In genomic region chr9:120768870-120769269, GRCh38 we compare ENCODE assay signal across 33 cellular contexts. TPM values are rescaled to one million over a fixed set of nuclear protein-coding genes. Genes with fewer than 3 reads are reported as not detected.
DNase-seq lines count a peak whose midpoint lies in the region; ATAC-seq, FAIRE-seq and TF ChIP-seq lines count a peak whose summit lies in the region.
"Had no signal": no experiment of that assay in that cellular context is flagged by ENCODE, and none has a peak within 500 bp of the region (broad histone marks: within the 10 kb centered on the region; RNA-seq: fewer than 3 reads in every experiment).

No MANE protein-coding gene starts in this region.

- H3K4me3 Mint-ChIP-seq in activated naive CD4-positive, alpha-beta T cell treated with anti-CD3 and anti-CD28 coated beads, Interleukin-2, amount 10 ng/mL, durations not matched to agents 7 days and 5 days = no peak overlapping the region
- H3K4me3 Mint-ChIP-seq: nephron progenitor cell; T-helper 1 cell treated with Interleukin-12 subunit alpha and Interleukin-12 subunit beta and Interleukin-4 antibody, amounts not matched to agents 30 μg/mL and 1 μg/mL, for 36 hours had no signal

- TF ChIP-seq CTCF in PC-9 (conservative IDR thresholded peaks at IDR 0.05) = no peak
- no peak for TF ChIP-seq CTCF in GM12878 (IDR thresholded peaks at IDR 0.05 in 2 of 3, conservative IDR thresholded peaks at IDR 0.05 in 1 of 3; ENCODE audit: control insufficient read depth in 2 of 3, extremely low read depth in 1 of 3, insufficient read depth in 1 of 3, low read depth in 3 of 3, low read length in 3 of 3)

- no TSS peak for BruUV-seq in PC-9 (replicated peaks; lab: Mats Ljungman, UMichigan)
- BruUV-seq in GM12878 (replicated peaks; lab: Mats Ljungman, UMichigan) = no TSS peak

- peaks cover 24% of the 10 kb centered on the region for H3K36me3 ChIP-seq in PC-9 (ENCODE audit: low read depth)
- H3K36me3 ChIP-seq in GM12878 (ENCODE audit: control insufficient read depth in 2 of 2, insufficient read depth in 2 of 2, low read length in 1 of 2) = peaks cover 6 to 50% of the 10 kb centered on the region in 2 experiments
- peaks cover 10 to 19% of the 10 kb centered on the region in 2 donors for H3K36me3 ChIP-seq in small intestine (ENCODE audit: control insufficient read depth in 2 of 2, insufficient read depth in 2 of 2, low read length in 2 of 2)

- no peaks in the 10 kb centered on the region for H3K79me2 ChIP-seq in PC-9 (ENCODE audit: low read depth)
- H3K79me2 ChIP-seq in GM12878 (ENCODE audit: control insufficient read depth, insufficient read depth, low read length) = no peaks in the 10 kb centered on the region

- no peak overlapping the region for H2AFZ ChIP-seq in PC-9
- no peak overlapping the region for H2AFZ ChIP-seq in GM12878 (ENCODE audit: control insufficient read depth, low read depth, low read length)

- H3K36me3 Mint-ChIP-seq in activated naive CD4-positive, alpha-beta T cell treated with anti-CD3 and anti-CD28 coated beads, Interleukin-2, amount 10 ng/mL, durations not matched to agents 7 days and 5 days = peaks cover 59% of the 10 kb centered on the region

- H3K9me3 Mint-ChIP-seq in activated naive CD4-positive, alpha-beta T cell treated with anti-CD3 and anti-CD28 coated beads, Interleukin-2, amount 10 ng/mL, durations not matched to agents 7 days and 5 days = no peaks in the 10 kb centered on the region
- H3K9me3 Mint-ChIP-seq: nephron progenitor cell; T-helper 1 cell treated with Interleukin-12 subunit alpha and Interleukin-12 subunit beta and Interleukin-4 antibody, amounts not matched to agents 30 μg/mL and 1 μg/mL, for 36 hours had no signal

- POLR2A ChIA-PET in PC-9 (lab: Charles Lee; ENCODE audit: unreplicated experiment) (no interaction called here), GM12878 (lab: Charles Lee) (no interaction called here)

- 96% methylated on average over 1 of the region's 1 CpG for WGBS in GM12878 (ENCODE audit: insufficient coverage, insufficient replicate concordance, low lambda C conversion rate, missing lambda C conversion rate)
- 72 to 82% (median 81%) methylated on average over 1 of the region's 1 CpG for WGBS in small intestine, 3 donors

- SMC1A ChIA-PET in GM12878 (lab: Charles Lee; ENCODE audit: uncharacterized antibody, unreplicated experiment) = interaction anchor here (2.2 kb wide), 1 partner anchor 12 kb away, joined by 5 read pairs; no protein-coding TSS in a partner anchor

- H3K9me3 ChIP-seq in PC-9 (ENCODE audit: insufficient read depth, low read depth) = no peaks in the 10 kb centered on the region
- H3K9me3 ChIP-seq in GM12878 (replicated peaks; ENCODE audit: control insufficient read depth, insufficient read depth, low read length) = no peaks in the 10 kb centered on the region
- no peaks in the 10 kb centered on the region for H3K9me3 ChIP-seq in small intestine (ENCODE audit: control insufficient read depth, low read depth)
- H3K9me3 ChIP-seq: colonic mucosa, HAP-1, lower lobe of right lung, mucosa of descending colon, transverse colon had no signal

- ATAC-seq in GM12878 (no peak), HG02938 (IDR thresholded peaks at IDR 0.05; ENCODE audit: unreplicated experiment) (no peak)
- ATAC-seq: mucosa of descending colon, pancreas had no signal

- H3K4me1 ChIP-seq in PC-9 (replicated peaks; ENCODE audit: insufficient read depth) (peaks cover 35% of the 10 kb centered on the region), GM12878 (ENCODE audit: control insufficient read depth, insufficient read depth, low read length) (no peaks in the 10 kb centered on the region), small intestine (ENCODE audit: control insufficient read depth in 2 of 2, insufficient read depth in 1 of 2, low read depth in 1 of 2, low read length in 1 of 2) (peaks cover 3% of the 10 kb centered on the region in 2 donors)
- H3K4me1 ChIP-seq: colonic mucosa, HAP-1, lower lobe of right lung, pancreas, transverse colon had no signal

- FAIRE-seq in GM12878 (lab: Jason Lieb, UNC) (peak; percentile 38), small intestine (lab: Jason Lieb, UNC) (no peak)
- FAIRE-seq: GM18507, pancreas had no signal

- H3K4me3 ChIP-seq in PC-9 (no peak overlapping the region), GM12878 (no peak overlapping the region), small intestine (ENCODE audit: low read depth in 1 of 2, low read length in 2 of 2) (no peak overlapping the region)
- H3K4me3 ChIP-seq: colonic mucosa, HAP-1, lower lobe of right lung, mucosa of descending colon, pancreas, SK-N-MC, smooth muscle cell, transverse colon had no signal

- no peak overlapping the region for H3K9ac ChIP-seq in GM12878 (ENCODE audit: control insufficient read depth, insufficient read depth, low read length)

- RAD21 ChIA-PET in GM12878 (lab: Charles Lee; ENCODE audit: unreplicated experiment) = no interaction called here

- no peak for TF ChIP-seq RAD21 in GM12878 (IDR thresholded peaks at IDR 0.05; ENCODE audit: insufficient read depth, low read depth, low read length)

- H3F3A ChIP-seq in PC-9 (ENCODE audit: insufficient read depth, low read depth) = peaks cover 32% of the 10 kb centered on the region

- H3K27me3 Mint-ChIP-seq in activated naive CD4-positive, alpha-beta T cell treated with anti-CD3 and anti-CD28 coated beads, Interleukin-2, amount 10 ng/mL, durations not matched to agents 7 days and 5 days = no peaks in the 10 kb centered on the region

- peaks cover 36% of the 10 kb centered on the region for H3K4me1 Mint-ChIP-seq in activated naive CD4-positive, alpha-beta T cell treated with anti-CD3 and anti-CD28 coated beads, Interleukin-2, amount 10 ng/mL, durations not matched to agents 7 days and 5 days
- H3K4me1 Mint-ChIP-seq: nephron progenitor cell had no signal

- H3K27me3 ChIP-seq in PC-9 (ENCODE audit: insufficient read depth, low read depth) = no peaks in the 10 kb centered on the region
- H3K27me3 ChIP-seq in GM12878 (replicated peaks in 1 of 2; ENCODE audit: control insufficient read depth in 2 of 2, insufficient read depth in 2 of 2, low read length in 1 of 2) = no peaks in the 10 kb centered on the region
- no peaks in the 10 kb centered on the region for H3K27me3 ChIP-seq in small intestine (ENCODE audit: control insufficient read depth in 2 of 2, insufficient read depth in 2 of 2, low read length in 2 of 2)
- H3K27me3 ChIP-seq: colonic mucosa, pancreas, transverse colon had no signal

- TF ChIP-seq EP300 in GM12878 (IDR thresholded peaks at IDR 0.05; ENCODE audit: borderline replicate concordance in 1 of 2, control insufficient read depth in 1 of 2, low read depth in 2 of 2, low read length in 2 of 2) = no peak

- intact Hi-C loops in PC-9 (cut with micrococcal nuclease; ENCODE audit: unreplicated experiment) (no loop called here), GM12878 (cut with micrococcal nuclease; ENCODE audit: unreplicated experiment) (no loop called here), cardiac septum (cut with DNase I) (no loop called here)

- no peaks in the 10 kb centered on the region for H3K9me2 ChIP-seq in PC-9 (ENCODE audit: insufficient read depth)

- H3K4me2 ChIP-seq in PC-9 = no peak overlapping the region
- H3K4me2 ChIP-seq in GM12878 (ENCODE audit: control insufficient read depth, insufficient read depth) = no peak overlapping the region
- H3K4me2 ChIP-seq: smooth muscle cell had no signal

- H3K27ac Mint-ChIP-seq in activated naive CD4-positive, alpha-beta T cell treated with anti-CD3 and anti-CD28 coated beads, Interleukin-2, amount 10 ng/mL, durations not matched to agents 7 days and 5 days = peak overlapping the region; percentile 80

- in situ Hi-C loops in GM12878 (cut with MboI) = no loop called here

- H4K20me1 ChIP-seq in PC-9 (ENCODE audit: insufficient read depth) (no peaks in the 10 kb centered on the region; the same call in 1 of the 2 replicates), GM12878 (ENCODE audit: control insufficient read depth, insufficient read depth) (no peaks in the 10 kb centered on the region)

- H3K27ac ChIP-seq in PC-9 (0 out of 2 replicates have a peak overlapping the region, but pooled peaks have one; percentile 31), GM12878 (ENCODE audit: control insufficient read depth, insufficient read depth) (no peak overlapping the region), small intestine (ENCODE audit: low read depth in 1 of 2, low read length in 1 of 2) (no peak overlapping the region)
- H3K27ac ChIP-seq: colonic mucosa, lower lobe of right lung, pancreas, SK-N-MC, transverse colon had no signal

- CTCF ChIA-PET in activated naive CD4-positive, alpha-beta T cell treated with anti-CD3 and anti-CD28 coated beads, Interleukin-2, amount 10 ng/mL, durations not matched to agents 7 days and 5 days (lab: Charles Lee) = interaction anchor here (1.0 to 2.3 kb wide), 3 partner anchors 11 to 128 kb away, joined by 3 to 12 read pairs (median 3); no protein-coding TSS in a partner anchor
- CTCF ChIA-PET in PC-9 (lab: Charles Lee) (no interaction called here), GM12878 (lab: Yijun Ruan, JAX) (interaction anchor here (0.7 to 2.3 kb wide), 2 partner anchors 13 to 509 kb away, joined by 3 to 8 read pairs; no protein-coding TSS in a partner anchor)

- no peak for TF ChIP-seq POLR2A in GM12878 (IDR thresholded peaks at IDR 0.05; ENCODE audit: low read depth, low read length)

- no peak for DNase-seq in activated naive CD4-positive, alpha-beta T cell treated with anti-CD3 and anti-CD28 coated beads, Interleukin-2, amount 10 ng/mL, durations not matched to agents 7 days and 5 days
- no peak for DNase-seq in activated naive CD4-positive, alpha-beta T cell treated with Interleukin-2 at 50 U/mL for 16 hours
- no peak for DNase-seq in PC-9
- no peak for DNase-seq in GM12878 (ENCODE audit: low read depth, low spot score)
- peak; percentile 28 for DNase-seq in small intestine
- DNase-seq in cardiac septum (ENCODE audit: low spot score) = no peak
- DNase-seq: activated CD8-positive, alpha-beta memory T cell treated with anti-CD3 and anti-CD28 coated beads, Interleukin-2, amount 50 U/mL, for 4 hours; activated gamma-delta T cell treated with Interleukin-2 at 50 U/mL for 16 hours; C1 segment of cervical spinal cord; Calu3; colonic mucosa; DMS79 treated with DMSO at 0.1 percent for 48 hours; effector CD8-positive, alpha-beta T cell; head of caudate nucleus; Kasumi-1; kidney glomerular epithelial cell; lower lobe of right lung; mucosa of descending colon; NCI-H146; NCI-H2107; NCI-H446 treated with DMSO at 0.1 percent for 48 hours; nephron progenitor cell; pancreas; retina; RPMI8226; stimulated activated CD4-positive, alpha-beta T cell treated with anti-CD3 and anti-CD28 coated beads, Interleukin-1b, Interleukin-23, amount 100 ng/mL, for 48 hours; transverse colon had no signal

RNA-seq across cellular contexts. Expression of gene FBXW2, which starts 24.3 kb away (rescaled TPM):
- 69.6 and 77.7 TPM in 2 replicates for total RNA-seq in PC-9 (2021)
- total RNA-seq in GM12878 (2013; cell fraction: nucleolus; rRNA removed) = 49.0 and 55.4 TPM in 2 replicates
- 20.8 and 24.0 TPM in 2 replicates for total RNA-seq in GM12878 (2014; rRNA removed)
- 23.8 and 28.0 TPM in 2 replicates for total RNA-seq in GM12878 (2014; rRNA removed; fragmentation: Illumina TruSeq; extraction: Trizol)
- total RNA-seq in GM12878 (2021) = 55.0 and 56.9 TPM in 2 replicates
- polyA plus RNA-seq in GM12878 (2011; ENCODE audit: low read depth) = 8.7 TPM
- 52.4 and 62.0 TPM in 2 replicates for polyA plus RNA-seq in GM12878 (2011; rRNA removed)
- 34.4 and 35.7 TPM in 2 replicates for polyA plus RNA-seq in GM12878 (2011; cell fraction: cytosol; rRNA removed)
- 22.6 and 28.6 TPM in 2 replicates for polyA plus RNA-seq in GM12878 (2011; cell fraction: nucleus; rRNA removed)
- 17.5 and 17.6 TPM in 2 replicates for polyA plus RNA-seq in GM12878 (2012)
- 38.7 and 45.2 TPM in 2 replicates for polyA plus RNA-seq in GM12878 (2014; fragmentation: Illumina TruSeq; extraction: Trizol)
- 1 to 10 TPM; 2.9 to 3.0 TPM for polyA plus RNA-seq in GM12878 (2014; fragmentation: Nextera tagmentation; extraction: Ambion mirVana)
- 41.4 and 43.7 TPM in 2 replicates for polyA plus RNA-seq in GM12878 (2014; rRNA removed)
- polyA plus RNA-seq in GM12878 (2016; fragmentation: Nextera tagmentation; extraction: Ambion mirVana) = 10 to 100 TPM; 39.4 to 42.1 TPM
- polyA minus RNA-seq in GM12878 (2011; rRNA and poly(A)+ RNA removed) = 43.9 and 62.9 TPM in 2 replicates
- 13.4 and 18.0 TPM in 2 replicates for polyA minus RNA-seq in GM12878 (2011; cell fraction: cytosol; rRNA and poly(A)+ RNA removed)
- polyA minus RNA-seq in GM12878 (2011; cell fraction: nucleus; rRNA and poly(A)+ RNA removed) = 18.5 and 34.7 TPM in 2 replicates
- 10 to 100 TPM in 1 of 3 donors, 1 to 10 TPM in 2; 6.2 to 17.7 (median 8.5) TPM for polyA plus RNA-seq in small intestine
- 46.2 TPM for total RNA-seq in cardiac septum

RNA-seq across cellular contexts. Expression of gene MEGF9, which starts 54.6 kb away (rescaled TPM):
- total RNA-seq in PC-9 (2021) = 30.3 and 35.7 TPM in 2 replicates
- total RNA-seq in GM12878 (2013; cell fraction: nucleolus; rRNA removed) = 0.44 and 0.64 TPM in 2 replicates
- 3.0 and 3.7 TPM in 2 replicates for total RNA-seq in GM12878 (2014; rRNA removed)
- total RNA-seq in GM12878 (2014; rRNA removed; fragmentation: Illumina TruSeq; extraction: Trizol) = 4.0 TPM in 2 replicates
- 3.8 and 4.3 TPM in 2 replicates for total RNA-seq in GM12878 (2021)
- polyA plus RNA-seq in GM12878 (2011; ENCODE audit: low read depth) = 1.1 TPM
- polyA plus RNA-seq in GM12878 (2011; rRNA removed) = 0.71 and 0.84 TPM in 2 replicates
- 0.43 and 0.52 TPM in 2 replicates for polyA plus RNA-seq in GM12878 (2011; cell fraction: cytosol; rRNA removed)
- polyA plus RNA-seq in GM12878 (2011; cell fraction: nucleus; rRNA removed) = 0.13 and 0.32 TPM in 2 replicates
- 1.7 and 2.3 TPM in 2 replicates for polyA plus RNA-seq in GM12878 (2012)
- polyA plus RNA-seq in GM12878 (2014; fragmentation: Illumina TruSeq; extraction: Trizol) = 5.1 and 5.2 TPM in 2 replicates
- polyA plus RNA-seq in GM12878 (2014; fragmentation: Nextera tagmentation; extraction: Ambion mirVana) = 1 to 10 TPM; 1.4 to 1.6 TPM
- polyA plus RNA-seq in GM12878 (2014; rRNA removed) = 2.5 and 2.8 TPM in 2 replicates
- 1 to 10 TPM; 1.8 to 2.4 TPM for polyA plus RNA-seq in GM12878 (2016; fragmentation: Nextera tagmentation; extraction: Ambion mirVana)
- 0.66 and 0.72 TPM in 2 replicates for polyA minus RNA-seq in GM12878 (2011; rRNA and poly(A)+ RNA removed)
- polyA minus RNA-seq in GM12878 (2011; cell fraction: cytosol; rRNA and poly(A)+ RNA removed) = 0.27 and 0.62 TPM in 2 replicates
- 0.12 and 0.57 TPM in 2 replicates for polyA minus RNA-seq in GM12878 (2011; cell fraction: nucleus; rRNA and poly(A)+ RNA removed)
- 1 to 10 TPM; 3.0 to 6.4 (median 3.8) TPM for polyA plus RNA-seq in small intestine
- total RNA-seq in cardiac septum = 8.2 TPM
